9 cellular contexts compared by ENCODE assay signal in genomic region chr2:44668336-44668735, GRCh38.
DNase-seq lines count a peak whose midpoint lies in the region; ATAC-seq and TF ChIP-seq lines count a peak whose summit lies in the region.
"Had no signal": no experiment of that assay in that cellular context is flagged by ENCODE, and none has a peak within 500 bp of the region (broad histone marks: within the 10 kb centered on the region; RNA-seq: fewer than 3 reads in every experiment).

No MANE protein-coding gene starts in this region.

- ATAC-seq in activated CD4-positive, CD25-positive, alpha-beta regulatory T cell treated with anti-CD3 and anti-CD28 coated beads, Interleukin-2, amount 50 U/mL, for 24 hours: no peak

- DNase-seq in AG10803 (ENCODE audit: low read depth) (no peak), GM13977 (ENCODE audit: low spot score) (peak; percentile 34), NCI-H69 (lab: John Stamatoyannopoulos, UW) (peak; percentile 50), endodermal cell (no peak), HPDE6-E6E7 (ENCODE audit: extremely low spot score) (no peak)
- DNase-seq in CD4-positive, alpha-beta memory T cell: no peak
- no peak for DNase-seq in stimulated activated CD8-positive, alpha-beta memory T cell treated with anti-CD3 and anti-CD28 coated beads, Interleukin-4, amount 100 ng/mL, for 48 hours

- H3K36me3 ChIP-seq in endodermal cell (ENCODE audit: control insufficient read depth, insufficient read depth, low read length): no peaks in the 10 kb centered on the region
- no peaks in the 10 kb centered on the region for H3K36me3 ChIP-seq in CD4-positive, alpha-beta memory T cell (ENCODE audit: insufficient read depth, low read length)
- H3K36me3 ChIP-seq: prostate gland had no signal

- H3K4me3 ChIP-seq in AG10803 (ENCODE audit: low read length) (no peak overlapping the region), endodermal cell (ENCODE audit: low read length) (no peak overlapping the region)
- no peak overlapping the region for H3K4me3 ChIP-seq in CD4-positive, alpha-beta memory T cell (ENCODE audit: low read length in 2 of 2)
- H3K4me3 ChIP-seq: prostate gland had no signal

- POLR2A ChIA-PET in CD4-positive, alpha-beta memory T cell (lab: Charles Lee; ENCODE audit: partially characterized antibody): no interaction called here

- peaks cover 32% of the 10 kb centered on the region for H3K4me1 Mint-ChIP-seq in endodermal cell
- peaks cover 0 to 6% (median 4%) of the 10 kb centered on the region in 4 donors for H3K4me1 Mint-ChIP-seq in CD4-positive, alpha-beta memory T cell

- in situ Hi-C loops in GM13977 (cut with MboI; ENCODE audit: low pct_unique_long_range_greater_than_20kb, low sequenced_read_pairs, unreplicated experiment): no loop called here

- H3K9ac ChIP-seq in endodermal cell (ENCODE audit: extremely low read depth, low read length, poor library complexity, severe bottlenecking): no peak overlapping the region

- TF ChIP-seq CTCF in AG10803 (conservative IDR thresholded peaks at IDR 0.05; ENCODE audit: low read length) (peak; percentile 28), GM13977 (IDR thresholded peaks at IDR 0.05; ENCODE audit: extremely low read depth, insufficient read depth, missing control alignments) (peak; percentile 41), endodermal cell (conservative IDR thresholded peaks at IDR 0.05) (peak; percentile 78)

- 79 to 81% methylated on average over 5 of the region's 5 CpGs for WGBS in endodermal cell (ENCODE audit: insufficient coverage in 1 of 2, insufficient read length in 1 of 2), 2 experiments

- H3K27ac Mint-ChIP-seq in endodermal cell: no peak overlapping the region
- H3K27ac Mint-ChIP-seq in CD4-positive, alpha-beta memory T cell: peak overlapping the region in 1 of 7 donors; percentile 9

- H3K27me3 ChIP-seq in endodermal cell (ENCODE audit: control insufficient read depth, insufficient read depth, low read length, poor library complexity, severe bottlenecking): no peaks in the 10 kb centered on the region
- H3K27me3 ChIP-seq in CD4-positive, alpha-beta memory T cell (ENCODE audit: insufficient read depth, low read length): no peaks in the 10 kb centered on the region

- H3K27ac ChIP-seq in endodermal cell (ENCODE audit: low read depth, low read length): no peak overlapping the region
- no peak overlapping the region for H3K27ac ChIP-seq in CD4-positive, alpha-beta memory T cell (ENCODE audit: low read depth, low read length)
- H3K27ac ChIP-seq: prostate gland had no signal

- peaks cover 1% of the 10 kb centered on the region for H3K36me3 Mint-ChIP-seq in endodermal cell (ENCODE audit: low read depth)
- H3K36me3 Mint-ChIP-seq in CD4-positive, alpha-beta memory T cell: peaks cover 0 to 9% of the 10 kb centered on the region in 2 donors

- H3K4me3 Mint-ChIP-seq in endodermal cell: no peak overlapping the region
- no peak overlapping the region for H3K4me3 Mint-ChIP-seq in CD4-positive, alpha-beta memory T cell

- peaks cover 11% of the 10 kb centered on the region for H3K4me1 ChIP-seq in endodermal cell (ENCODE audit: control insufficient read depth, insufficient read depth, low read length)
- no peaks in the 10 kb centered on the region for H3K4me1 ChIP-seq in CD4-positive, alpha-beta memory T cell (ENCODE audit: insufficient read depth, low read length)
- H3K4me1 ChIP-seq: prostate gland had no signal

- no peaks in the 10 kb centered on the region for H3K9me3 ChIP-seq in endodermal cell (ENCODE audit: control insufficient read depth, low read length)
- H3K9me3 ChIP-seq in CD4-positive, alpha-beta memory T cell (ENCODE audit: control insufficient read depth in 1 of 2, low read length in 2 of 2): no peaks in the 10 kb centered on the region
- H3K9me3 ChIP-seq: prostate gland had no signal

- CTCF ChIA-PET in CD4-positive, alpha-beta memory T cell (lab: Charles Lee; ENCODE audit: partially characterized antibody): no interaction called here

- no peaks in the 10 kb centered on the region for H3K27me3 Mint-ChIP-seq in endodermal cell (ENCODE audit: insufficient read depth)
- H3K27me3 Mint-ChIP-seq in CD4-positive, alpha-beta memory T cell: no peaks in the 10 kb centered on the region

- intact Hi-C loops in CD4-positive, alpha-beta memory T cell (cut with micrococcal nuclease): no loop called here

- no peaks in the 10 kb centered on the region for H3K9me3 Mint-ChIP-seq in endodermal cell
- no peaks in the 10 kb centered on the region for H3K9me3 Mint-ChIP-seq in CD4-positive, alpha-beta memory T cell

Comparison
In these comparisons a context has a peak if more than half of its experiments do, and no peak if none do; other contexts are left out.
1. DNase-seq: peak in GM13977 (single experiment) and NCI-H69 (single experiment); none in AG10803 (single experiment), endodermal cell (single experiment), HPDE6-E6E7 (single experiment), CD4-positive, alpha-beta memory T cell (0 of 5) and stimulated activated CD8-positive, alpha-beta memory T cell treated with anti-CD3 and anti-CD28 coated beads, Interleukin-4, amount 100 ng/mL, for 48 hours (single experiment).
2. CTCF ChIP-seq: peak in every context shown above with its lines; median percentile 78 in endodermal cell; 41 in GM13977; 28 in AG10803.